Comparison of ENCODE assay signal across 15 cellular contexts in the genomic region with DNA sequence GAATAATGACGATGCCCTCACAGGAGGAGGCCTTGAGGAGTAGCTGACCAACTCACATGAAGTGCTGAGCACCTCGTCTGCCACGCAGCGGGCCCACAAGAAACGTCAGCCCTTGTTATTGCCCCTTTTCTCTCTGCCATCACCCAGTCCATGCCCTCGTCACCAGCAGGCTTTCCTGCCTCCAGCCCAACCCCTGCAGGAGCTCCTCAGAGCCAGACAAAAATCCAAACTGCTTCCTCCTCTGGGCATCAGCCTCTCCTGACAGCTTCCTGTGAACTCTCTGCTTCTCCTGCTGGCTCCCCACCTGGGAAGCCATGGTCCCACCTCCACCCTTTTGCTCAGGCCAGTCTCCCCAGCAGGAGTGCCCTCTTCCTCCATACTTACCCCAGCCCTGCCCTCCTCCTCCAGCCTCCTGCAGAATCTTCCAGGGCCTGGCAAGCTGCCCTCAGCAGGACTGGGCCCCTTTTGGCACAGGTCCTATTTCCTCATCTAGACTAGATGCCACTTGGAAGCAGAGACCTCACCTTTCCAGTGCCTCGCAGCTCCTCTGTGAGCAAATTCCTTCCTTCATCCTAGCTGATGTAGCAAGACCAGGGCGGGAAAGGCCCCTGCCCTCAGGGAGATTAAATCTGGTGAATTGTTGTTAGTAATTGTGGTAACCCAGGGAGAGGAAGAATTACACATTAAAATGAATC.
DNase-seq lines count a peak whose midpoint lies in the region; ATAC-seq, FAIRE-seq and TF ChIP-seq lines count a peak whose summit lies in the region.
"Had no signal": no experiment of that assay in that cellular context is flagged by ENCODE, and none has a peak within 500 bp of the region (broad histone marks: within the 10 kb centered on the region; RNA-seq: fewer than 3 reads in every experiment).

No MANE protein-coding gene starts in this region.

- no peaks in the 10 kb centered on the region for H3K36me3 Mint-ChIP-seq in activated CD4-positive, alpha-beta memory T cell treated with anti-CD3 and anti-CD28 coated beads, Interleukin-2, amount 10 ng/mL, durations not matched to agents 7 days and 5 days (ENCODE audit: low read depth)
- H3K36me3 Mint-ChIP-seq: CD4-positive, alpha-beta memory T cell; naive thymus-derived CD4-positive, alpha-beta T cell had no signal

- TF ChIP-seq POLR2A in GM12892 (IDR thresholded peaks at IDR 0.05; ENCODE audit: low read depth, low read length): no peak

- no peaks in the 10 kb centered on the region for H3K9me3 ChIP-seq in mucosa of rectum (ENCODE audit: control insufficient read depth in 2 of 2, low read length in 2 of 2)

- H3K9ac ChIP-seq in mucosa of rectum (ENCODE audit: low read depth in 1 of 2, low read length in 2 of 2): no peak overlapping the region

- H3K27me3 ChIP-seq in mucosa of rectum (ENCODE audit: control insufficient read depth in 2 of 2, insufficient read depth in 2 of 2, low read length in 2 of 2): no peaks in the 10 kb centered on the region

- H3K27ac Mint-ChIP-seq in activated CD4-positive, alpha-beta memory T cell treated with anti-CD3 and anti-CD28 coated beads, Interleukin-2, amount 10 ng/mL, durations not matched to agents 7 days and 5 days: no peak overlapping the region
- H3K27ac Mint-ChIP-seq: naive thymus-derived CD4-positive, alpha-beta T cell had no signal

- ATAC-seq in GM21447 (IDR thresholded peaks at IDR 0.05; ENCODE audit: unreplicated experiment): no peak
- ATAC-seq: HepG2; left lobe of liver; naive thymus-derived CD4-positive, alpha-beta T cell had no signal

- no peak overlapping the region for H3K4me3 ChIP-seq in mucosa of rectum (ENCODE audit: low read length in 2 of 2)

- DNase-seq in DMS79 treated with DMSO at 0.1 percent for 48 hours (lab: John Stamatoyannopoulos, UW) (peak; percentile 28), H4 (ENCODE audit: low spot score) (peak; percentile 18), amniotic epithelial cell (ENCODE audit: low read depth) (peak; percentile 70), GM12892 (ENCODE audit: insufficient read length) (no peak)
- DNase-seq in activated CD4-positive, alpha-beta memory T cell treated with anti-CD3 and anti-CD28 coated beads, Interleukin-2, amount 10 ng/mL, durations not matched to agents 7 days and 5 days: no peak
- DNase-seq: activated naive CD4-positive, alpha-beta T cell treated with Interleukin-2 at 50 U/mL for 16 hours; CD4-positive, alpha-beta memory T cell; MV-4-11; naive thymus-derived CD4-positive, alpha-beta T cell; retina had no signal

- no peak for FAIRE-seq in GM12892 (lab: Jason Lieb, UNC)
- FAIRE-seq: HepG2 had no signal

- peak overlapping the region; percentile 3 to 38 for H3K27ac ChIP-seq in mucosa of rectum (ENCODE audit: low read depth in 2 of 2, low read length in 2 of 2)

- H3K9me3 Mint-ChIP-seq in activated CD4-positive, alpha-beta memory T cell treated with anti-CD3 and anti-CD28 coated beads, Interleukin-2, amount 10 ng/mL, durations not matched to agents 7 days and 5 days: no peaks in the 10 kb centered on the region
- H3K9me3 Mint-ChIP-seq: CD4-positive, alpha-beta memory T cell; central memory CD8-positive, alpha-beta T cell had no signal

- peaks cover 7% of the 10 kb centered on the region for H3K4me1 Mint-ChIP-seq in activated CD4-positive, alpha-beta memory T cell treated with anti-CD3 and anti-CD28 coated beads, Interleukin-2, amount 10 ng/mL, durations not matched to agents 7 days and 5 days
- H3K4me1 Mint-ChIP-seq: central memory CD8-positive, alpha-beta T cell had no signal

- H3K27me3 Mint-ChIP-seq in activated CD4-positive, alpha-beta memory T cell treated with anti-CD3 and anti-CD28 coated beads, Interleukin-2, amount 10 ng/mL, durations not matched to agents 7 days and 5 days: no peaks in the 10 kb centered on the region
- H3K27me3 Mint-ChIP-seq: central memory CD8-positive, alpha-beta T cell had no signal

- H3K4me1 ChIP-seq in mucosa of rectum (ENCODE audit: control insufficient read depth in 2 of 2, insufficient read depth in 2 of 2, low read length in 2 of 2): peaks cover 10 to 19% of the 10 kb centered on the region in 2 donors

- no peak overlapping the region for H3K4me3 Mint-ChIP-seq in activated CD4-positive, alpha-beta memory T cell treated with anti-CD3 and anti-CD28 coated beads, Interleukin-2, amount 10 ng/mL, durations not matched to agents 7 days and 5 days
- H3K4me3 Mint-ChIP-seq: CD4-positive, alpha-beta memory T cell; central memory CD8-positive, alpha-beta T cell; naive thymus-derived CD4-positive, alpha-beta T cell had no signal

- H3K36me3 ChIP-seq in mucosa of rectum (ENCODE audit: control insufficient read depth in 2 of 2, insufficient read depth in 2 of 2, low read length in 2 of 2): no peaks in the 10 kb centered on the region

- CTCF ChIA-PET in activated CD4-positive, alpha-beta memory T cell treated with anti-CD3 and anti-CD28 coated beads, Interleukin-2, amount 10 ng/mL, durations not matched to agents 7 days and 5 days (lab: Charles Lee): interaction anchor here (0.5 kb wide), 2 partner anchors 178 to 226 kb away, joined by 3 to 4 read pairs; no protein-coding TSS in a partner anchor

- POLR2A ChIA-PET in activated CD4-positive, alpha-beta memory T cell treated with anti-CD3 and anti-CD28 coated beads, Interleukin-2, amount 10 ng/mL, durations not matched to agents 7 days and 5 days (lab: Charles Lee): no interaction called here

Comparison
In these comparisons a context has a peak if more than half of its experiments do, and no peak if none do; other contexts are left out.
1. DNase-seq: peak in DMS79 treated with DMSO at 0.1 percent for 48 hours (single experiment), H4 (single experiment) and amniotic epithelial cell (single experiment); none in GM12892 (single experiment) and activated CD4-positive, alpha-beta memory T cell treated with anti-CD3 and anti-CD28 coated beads, Interleukin-2, amount 10 ng/mL, durations not matched to agents 7 days and 5 days (single experiment).